17 cellular contexts compared by ENCODE assay signal in the genomic region with DNA sequence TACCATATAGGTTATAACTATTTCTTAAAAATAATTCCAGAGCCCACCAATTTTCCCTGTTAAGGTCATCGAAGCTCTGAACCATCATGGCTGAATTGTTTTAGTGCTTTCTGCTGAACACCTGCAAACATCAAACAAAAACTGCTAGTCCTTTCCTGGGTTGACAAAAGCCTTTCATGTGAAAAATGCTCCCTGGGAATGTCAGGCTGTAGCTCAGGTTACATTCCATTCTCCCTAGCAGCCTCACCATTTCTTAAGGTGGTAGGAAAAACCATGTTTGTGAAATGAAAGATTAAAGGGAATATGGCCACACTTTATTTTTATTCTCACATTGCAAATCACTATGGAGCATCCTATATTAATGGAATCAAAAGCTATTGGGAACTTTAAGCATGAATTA. TPM values are rescaled to one million over a fixed set of nuclear protein-coding genes. Genes with fewer than 3 reads are reported as not detected.
DNase-seq lines count a peak whose midpoint lies in the region; ATAC-seq, FAIRE-seq and TF ChIP-seq lines count a peak whose summit lies in the region.
"Had no signal": no experiment of that assay in that cellular context is flagged by ENCODE, and none has a peak within 500 bp of the region (broad histone marks: within the 10 kb centered on the region; RNA-seq: fewer than 3 reads in every experiment).

No MANE protein-coding gene starts in this region.

- H3K4me3 Mint-ChIP-seq in nephron = peak overlapping the region in 2 of 3 experiments; percentile 14 to 60
- H3K4me3 Mint-ChIP-seq: activated CD4-positive, alpha-beta T cell treated with anti-CD3 and anti-CD28 coated beads for 36 hours; activated T-cell treated with anti-CD3 and anti-CD28 coated beads, Interleukin-2, amount 50 U/mL, for 24 hours; B cell had no signal

- H3K27ac Mint-ChIP-seq in nephron = peak overlapping the region; percentile 46 to 82 (median 53)
- H3K27ac Mint-ChIP-seq: activated CD4-positive, alpha-beta T cell treated with anti-CD3 and anti-CD28 coated beads for 36 hours; activated T-cell treated with anti-CD3 and anti-CD28 coated beads, Interleukin-2, amount 50 U/mL, for 24 hours; B cell had no signal

- DNase-seq in ELR (ENCODE audit: low read depth) (peak; percentile 3), NCI-H1930 (lab: John Stamatoyannopoulos, UW) (peak; percentile 60 to 76), cerebellar cortex (ENCODE audit: low spot score) (peak; percentile 45), mucosa of descending colon (no peak), D721Med (ENCODE audit: insufficient read length, low spot score) (no peak), Right ventricle myocardium superior (no peak)
- no peak for DNase-seq in stimulated activated naive CD4-positive, alpha-beta T cell (lab: John Stamatoyannopoulos, UW)
- DNase-seq: activated CD4-positive, alpha-beta T cell treated with anti-CD3 and anti-CD28 coated beads for 36 hours; activated T-cell treated with anti-CD3 and anti-CD28 coated beads, Interleukin-2, amount 50 U/mL, for 24 hours; amygdala; KG1; PC-3; sigmoid colon; stomach had no signal

- FAIRE-seq in D721Med (lab: Jason Lieb, UNC) = no peak
- FAIRE-seq: keratinocyte had no signal

- peaks cover 83% of the 10 kb centered on the region for H3K4me1 Mint-ChIP-seq in nephron

- TF ChIP-seq CTCF in nephron (IDR thresholded peaks at IDR 0.05; ENCODE audit: unreplicated experiment in 3 of 3) (no peak), mucosa of descending colon (IDR thresholded peaks at IDR 0.05) (no peak), D721Med (IDR thresholded peaks at IDR 0.05; ENCODE audit: insufficient read depth, missing control alignments) (no peak)

- no peak overlapping the region for H3K4me3 ChIP-seq in mucosa of descending colon
- H3K4me3 ChIP-seq: sigmoid colon, stomach had no signal

- H3K9me3 Mint-ChIP-seq in nephron = no peaks in the 10 kb centered on the region
- H3K9me3 Mint-ChIP-seq: activated T-cell treated with anti-CD3 and anti-CD28 coated beads, Interleukin-2, amount 50 U/mL, for 24 hours had no signal

- intact Hi-C loops in mucosa of descending colon (cut with DNase I, micrococcal nuclease) (loop anchor here (10.0 kb wide), 1 partner anchor 158 kb away; no protein-coding TSS in a partner anchor), Right ventricle myocardium superior (cut with DNase I) (loop anchor here (10.0 kb wide), 2 partner anchors 68 to 258 kb away; no protein-coding TSS in a partner anchor)

- no peaks in the 10 kb centered on the region for H3K4me1 ChIP-seq in mucosa of descending colon (ENCODE audit: low read depth)

- no peaks in the 10 kb centered on the region for H3K36me3 ChIP-seq in mucosa of descending colon (ENCODE audit: low read depth)
- H3K36me3 ChIP-seq: sigmoid colon, stomach had no signal

- peaks cover 13% of the 10 kb centered on the region for H3K36me3 Mint-ChIP-seq in nephron (ENCODE audit: low read depth)

- H3K27me3 Mint-ChIP-seq in nephron (ENCODE audit: low read depth) = no peaks in the 10 kb centered on the region

- ATAC-seq in mucosa of descending colon = no peak
- ATAC-seq in Right ventricle myocardium superior (ENCODE audit: poor library complexity) = no peak
- ATAC-seq: activated CD4-positive, alpha-beta T cell treated with anti-CD3 and anti-CD28 coated beads for 36 hours; PC-3 had no signal

- no peaks in the 10 kb centered on the region for H3K9me3 ChIP-seq in mucosa of descending colon
- H3K9me3 ChIP-seq: sigmoid colon, stomach had no signal

RNA-seq across cellular contexts. Expression of a gene that starts 5.7 kb away (rescaled TPM):
- total RNA-seq in mucosa of descending colon = 10 to 100 TPM; 20.7 to 88.2 (median 24.6) TPM
- total RNA-seq in Right ventricle myocardium superior = 59.5 TPM

Comparison
In these comparisons a context has a peak if more than half of its experiments do, and no peak if none do; other contexts are left out.
1. DNase-seq: peak in ELR (single experiment), NCI-H1930 (2 of 2) and cerebellar cortex (single experiment); none in mucosa of descending colon (0 of 3), stimulated activated naive CD4-positive, alpha-beta T cell (0 of 6), D721Med (single experiment) and Right ventricle myocardium superior (single experiment).